ENCODE assay signal across 19 cellular contexts in the genomic region with DNA sequence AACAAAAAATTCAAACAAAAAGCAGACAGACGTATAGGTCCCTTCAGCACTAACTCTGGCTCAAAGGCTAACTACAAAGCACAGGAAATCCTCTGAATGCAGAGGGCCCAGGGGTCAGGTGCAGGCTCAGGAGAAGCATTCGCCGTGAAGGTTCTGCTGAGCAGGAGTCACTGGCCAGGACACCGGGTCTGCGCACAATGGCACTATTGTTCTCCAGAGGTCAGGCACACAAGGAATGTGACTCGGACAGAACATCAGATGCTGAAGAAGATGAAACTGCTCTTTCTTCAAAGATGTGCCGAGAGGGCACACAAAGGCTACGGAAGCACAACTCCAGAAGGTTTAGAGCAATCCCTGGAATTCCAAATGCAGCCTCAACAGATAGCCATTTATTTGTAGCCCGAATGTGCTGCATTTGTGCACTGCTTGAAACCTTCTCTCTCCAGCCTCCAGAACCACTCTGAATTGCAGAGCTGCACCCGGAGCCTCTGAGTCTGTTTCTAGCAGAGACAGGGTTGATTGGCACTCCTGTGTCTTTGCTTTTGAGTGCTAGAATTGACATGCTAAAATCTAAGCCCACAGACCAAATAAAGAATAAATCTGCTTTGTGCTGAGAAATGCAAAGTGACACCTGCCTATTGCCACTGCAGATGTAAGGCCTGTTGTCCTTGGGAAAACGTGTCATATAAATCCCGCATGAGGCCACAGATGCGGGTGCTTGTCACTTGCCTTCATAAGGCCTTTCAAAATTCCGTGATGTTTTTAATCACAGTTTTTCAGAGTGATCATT.
DNase-seq lines count a peak whose midpoint lies in the region; ATAC-seq and TF ChIP-seq lines count a peak whose summit lies in the region.
"Had no signal": no experiment of that assay in that cellular context is flagged by ENCODE, and none has a peak within 500 bp of the region (broad histone marks: within the 10 kb centered on the region; RNA-seq: fewer than 3 reads in every experiment).

No MANE protein-coding gene starts in this region.

- no peak for TF ChIP-seq RAD21 in liver (IDR thresholded peaks at IDR 0.05)

- H3K36me3 ChIP-seq in DOHH2 (ENCODE audit: control insufficient read depth, low read length) (peaks cover 79% of the 10 kb centered on the region), liver (ENCODE audit: control insufficient read depth in 4 of 4, insufficient read depth in 3 of 4, low read depth in 1 of 4, low read length in 3 of 4) (peaks cover 5 to 40% (median 26%) of the 10 kb centered on the region in 4 donors)
- H3K36me3 ChIP-seq: BLaER1 had no signal

- no peaks in the 10 kb centered on the region for H3K9me2 ChIP-seq in DOHH2 (replicated peaks; ENCODE audit: control insufficient read depth, low read length)

- peak overlapping the region; percentile 42 for H3K4me3 ChIP-seq in DOHH2 (ENCODE audit: low read length)
- no peak overlapping the region for H3K4me3 ChIP-seq in liver (ENCODE audit: low read depth in 1 of 3, low read length in 3 of 3)
- H3K4me3 ChIP-seq: BLaER1, skin epidermis had no signal

- ATAC-seq in GM18498 (IDR thresholded peaks at IDR 0.05; ENCODE audit: unreplicated experiment) = no peak
- ATAC-seq: natural killer cell treated with Interleukin-12 subunit alpha and Interleukin-12 subunit beta and Interleukin-15 and Interleukin-18, amount 100 ng/mL, for 72 hours had no signal

- peaks cover 9% of the 10 kb centered on the region for H3F3A ChIP-seq in DOHH2 (ENCODE audit: control insufficient read depth, insufficient read depth)

- H3K79me2 ChIP-seq in DOHH2 (ENCODE audit: control insufficient read depth, low read length) = peaks cover 50% of the 10 kb centered on the region

- H3K27ac ChIP-seq in DOHH2 (ENCODE audit: low read depth, low read length) (peak overlapping the region; percentile 63), VCaP (0 out of 2 replicates have a peak overlapping the region, but pooled peaks have one; percentile 14), liver (ENCODE audit: low read depth in 1 of 2, low read length in 2 of 2) (no peak overlapping the region)
- H3K27ac ChIP-seq: BLaER1, skin epidermis had no signal

- H3K9me3 ChIP-seq in DOHH2 (ENCODE audit: control insufficient read depth, insufficient read depth, low read length) = no peaks in the 10 kb centered on the region
- H3K9me3 ChIP-seq in liver (ENCODE audit: control insufficient read depth in 4 of 4, low read length in 3 of 4) = no peaks in the 10 kb centered on the region

- DNase-seq in A172 (ENCODE audit: low spot score) (peak; percentile 22), NCI-H187 (lab: John Stamatoyannopoulos, UW) (no peak), NCI-H1105 treated with DMSO at 0.1 percent for 48 hours (lab: John Stamatoyannopoulos, UW) (no peak), NCI-H187 treated with DMSO at 0.1 percent for 48 hours (lab: John Stamatoyannopoulos, UW) (no peak)
- DNase-seq: activated CD8-positive, alpha-beta memory T cell treated with anti-CD3 and anti-CD28 coated beads, Interleukin-2, amount 50 U/mL, for 4 hours; amniotic stem cell; GDM1; HFFc6; IMR-90; NCI-H1694; NCI-H774; SHP77 treated with DMSO at 0.1 percent for 48 hours had no signal

- TF ChIP-seq CTCF in DOHH2 (IDR thresholded peaks at IDR 0.05; ENCODE audit: low read depth, low read length, poor library complexity, severe bottlenecking) (no peak), VCaP (conservative IDR thresholded peaks at IDR 0.05) (no peak), liver (IDR thresholded peaks at IDR 0.05; ENCODE audit: low read depth, low read length, missing input control) (no peak)

- no peaks in the 10 kb centered on the region for H3K27me3 ChIP-seq in DOHH2 (ENCODE audit: control insufficient read depth, low read length)
- H3K27me3 ChIP-seq in liver (ENCODE audit: control insufficient read depth in 4 of 4, insufficient read depth in 4 of 4, low read length in 3 of 4) = no peaks in the 10 kb centered on the region
- H3K27me3 ChIP-seq: BLaER1 had no signal

- H3K4me2 ChIP-seq in DOHH2 (ENCODE audit: low read length) = peak overlapping the region; percentile 58
- H3K4me2 ChIP-seq: BLaER1 had no signal

- WGBS in liver = 81% methylated on average over 14 of the region's 14 CpGs

- peaks cover 71% of the 10 kb centered on the region for H3K4me1 ChIP-seq in DOHH2 (ENCODE audit: control insufficient read depth, low read length)
- H3K4me1 ChIP-seq in liver (ENCODE audit: control insufficient read depth in 4 of 4, insufficient read depth in 4 of 4, low read length in 3 of 4) = peaks cover 0 to 3% (median 0%) of the 10 kb centered on the region in 4 donors

- no peak overlapping the region for H3K9ac ChIP-seq in liver (ENCODE audit: low read depth in 1 of 2, low read length in 2 of 2)
- H3K9ac ChIP-seq: BLaER1 had no signal

- H4K20me1 ChIP-seq in DOHH2 (ENCODE audit: control insufficient read depth, insufficient read depth, low read depth, low read length) = no peaks in the 10 kb centered on the region
- H4K20me1 ChIP-seq: BLaER1 had no signal

TF ChIP-seq in liver, 16 proteins besides CTCF, POLR2A, EP300 and RAD21:
- peak; percentile 43 for TF ChIP-seq NR2F2 (IDR thresholded peaks at IDR 0.05)
- TF ChIP-seq, protein P1, sequence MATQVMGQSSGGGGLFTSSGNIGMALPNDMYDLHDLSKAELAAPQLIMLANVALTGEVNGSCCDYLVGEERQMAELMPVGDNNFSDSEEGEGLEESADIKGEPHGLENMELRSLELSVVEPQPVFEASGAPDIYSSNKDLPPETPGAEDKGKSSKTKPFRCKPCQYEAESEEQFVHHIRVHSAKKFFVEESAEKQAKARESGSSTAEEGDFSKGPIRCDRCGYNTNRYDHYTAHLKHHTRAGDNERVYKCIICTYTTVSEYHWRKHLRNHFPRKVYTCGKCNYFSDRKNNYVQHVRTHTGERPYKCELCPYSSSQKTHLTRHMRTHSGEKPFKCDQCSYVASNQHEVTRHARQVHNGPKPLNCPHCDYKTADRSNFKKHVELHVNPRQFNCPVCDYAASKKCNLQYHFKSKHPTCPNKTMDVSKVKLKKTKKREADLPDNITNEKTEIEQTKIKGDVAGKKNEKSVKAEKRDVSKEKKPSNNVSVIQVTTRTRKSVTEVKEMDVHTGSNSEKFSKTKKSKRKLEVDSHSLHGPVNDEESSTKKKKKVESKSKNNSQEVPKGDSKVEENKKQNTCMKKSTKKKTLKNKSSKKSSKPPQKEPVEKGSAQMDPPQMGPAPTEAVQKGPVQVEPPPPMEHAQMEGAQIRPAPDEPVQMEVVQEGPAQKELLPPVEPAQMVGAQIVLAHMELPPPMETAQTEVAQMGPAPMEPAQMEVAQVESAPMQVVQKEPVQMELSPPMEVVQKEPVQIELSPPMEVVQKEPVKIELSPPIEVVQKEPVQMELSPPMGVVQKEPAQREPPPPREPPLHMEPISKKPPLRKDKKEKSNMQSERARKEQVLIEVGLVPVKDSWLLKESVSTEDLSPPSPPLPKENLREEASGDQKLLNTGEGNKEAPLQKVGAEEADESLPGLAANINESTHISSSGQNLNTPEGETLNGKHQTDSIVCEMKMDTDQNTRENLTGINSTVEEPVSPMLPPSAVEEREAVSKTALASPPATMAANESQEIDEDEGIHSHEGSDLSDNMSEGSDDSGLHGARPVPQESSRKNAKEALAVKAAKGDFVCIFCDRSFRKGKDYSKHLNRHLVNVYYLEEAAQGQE (IDR thresholded peaks at IDR 0.05) = no peak

Comparison
In these comparisons a context has a peak if more than half of its experiments do, and no peak if none do; other contexts are left out.
1. H3K27ac ChIP-seq: peak in DOHH2 (single experiment) and VCaP (single experiment); none in liver (0 of 2).